Comparison of ENCODE assay signal across 11 cellular contexts in the genomic region with DNA sequence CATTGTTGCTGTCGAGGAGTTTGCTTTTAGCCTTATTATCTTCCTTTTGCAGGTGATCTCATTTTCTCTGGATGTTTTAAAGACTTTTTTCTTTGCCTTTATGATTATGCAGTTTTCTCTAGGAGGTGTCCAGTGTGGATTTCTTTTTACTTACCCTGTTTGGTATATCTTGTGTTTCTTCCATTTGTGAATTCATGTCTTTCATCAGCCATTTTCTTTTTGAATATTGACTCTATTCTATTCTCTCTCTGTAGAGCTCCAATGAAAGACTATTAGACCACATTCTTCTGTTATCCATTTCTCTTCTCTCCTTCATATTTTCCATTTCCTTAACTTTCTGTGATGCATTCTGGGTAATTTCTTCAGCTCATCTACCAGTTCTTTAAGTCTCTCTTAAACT. TPM values are rescaled to one million over a fixed set of nuclear protein-coding genes. Genes with fewer than 3 reads are reported as not detected.
"Had no signal": no experiment of that assay in that cellular context is flagged by ENCODE, and none has a peak within 500 bp of the region (broad histone marks: within the 10 kb centered on the region; RNA-seq: fewer than 3 reads in every experiment).

No MANE protein-coding gene starts in this region.

- H3K4me3 ChIP-seq: GM23248 had no signal

- H3K4me2 ChIP-seq: KMS-11 had no signal

- H3K27ac ChIP-seq: GM23248, HL-60, KMS-11 had no signal

- H2AFZ ChIP-seq: GM23248 had no signal

- H3K9ac ChIP-seq: GM23248, KMS-11 had no signal

- FAIRE-seq: H54 had no signal

- DNase-seq: GM23248, GOT3, H9, HCEC 1CT, HFFc6, Karpas-422, KBM-7 had no signal

RNA-seq across cellular contexts. Expression of a gene that starts 34.4 kb away (rescaled TPM):
- total RNA-seq: H9 had no signal
- polyA plus RNA-seq: IgD-negative memory B cell had no signal
